8 cellular contexts compared by ENCODE assay signal in the genomic region with DNA sequence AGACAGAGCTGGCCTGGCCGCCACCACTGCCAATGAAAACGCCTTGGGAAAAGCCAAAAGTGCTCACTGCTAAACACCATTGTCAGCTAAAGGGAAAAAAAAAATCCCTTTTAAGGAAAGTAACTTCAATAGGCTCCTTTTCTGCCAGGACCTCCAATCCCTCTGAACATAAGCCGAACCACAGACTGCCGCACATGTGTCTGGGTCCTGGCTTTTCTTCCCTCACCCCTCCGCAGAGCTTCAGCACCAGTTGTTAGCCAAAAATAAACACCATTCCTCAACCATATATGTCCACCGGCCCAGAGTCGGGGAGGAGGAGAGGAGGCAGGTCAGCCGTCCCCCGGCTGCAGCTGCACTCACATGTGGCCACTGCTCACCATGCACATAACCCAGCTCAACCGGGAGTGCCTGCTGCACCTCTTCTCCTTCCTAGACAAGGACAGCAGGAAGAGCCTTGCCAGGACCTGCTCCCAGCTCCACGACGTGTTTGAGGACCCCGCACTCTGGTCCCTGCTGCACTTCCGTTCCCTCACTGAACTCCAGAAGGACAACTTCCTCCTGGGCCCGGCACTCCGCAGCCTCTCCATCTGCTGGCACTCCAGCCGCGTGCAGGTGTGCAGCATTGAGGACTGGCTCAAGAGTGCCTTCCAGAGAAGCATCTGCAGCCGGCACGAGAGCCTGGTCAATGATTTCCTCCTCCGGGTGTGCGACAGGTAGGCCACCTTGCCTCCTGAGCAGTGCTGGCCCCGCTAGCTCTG. TPM values are rescaled to one million over a fixed set of nuclear protein-coding genes. Genes with fewer than 3 reads are reported as not detected.
DNase-seq lines count a peak whose midpoint lies in the region; ATAC-seq, FAIRE-seq and TF ChIP-seq lines count a peak whose summit lies in the region.

Gene FBXL22 (plus strand): TSS at position 355 of the 758 bp plus-strand sequence. CDS start 6 bp downstream, at position 361.

- H3K4me3 ChIP-seq in K562 (no peak within 1 kb of the TSS), mucosa of descending colon (no peak within 1 kb of the TSS), upper lobe of right lung (peak within 1 kb of the TSS; percentile 28)

- H3K9ac ChIP-seq in K562 (ENCODE audit: insufficient read depth in 1 of 2, low read depth in 2 of 2, low read length in 2 of 2): peak within 1 kb of the TSS in 1 of 2 experiments; percentile 48; a peak in 1 of 4 replicates

- H3K27me3 ChIP-seq in K562 (ENCODE audit: control insufficient read depth in 2 of 2, insufficient read depth in 2 of 2, low read length in 2 of 2) (no peaks in the 10 kb centered on the region), upper lobe of right lung (no peaks in the 10 kb centered on the region)

- DNase-seq in activated naive CD4-positive, alpha-beta T cell treated with anti-CD3 and anti-CD28 coated beads for 36 hours: no peak
- no peak for DNase-seq in activated naive CD4-positive, alpha-beta T cell (lab: John Stamatoyannopoulos, UW)
- no peak for DNase-seq in K562 (ENCODE audit: extremely low read depth in 1 of 4, low spot score in 3 of 4)
- peak; percentile 55 to 75 (median 72) for DNase-seq in mucosa of descending colon
- peak; percentile 74 for DNase-seq in upper lobe of right lung
- DNase-seq in CD1c-positive myeloid dendritic cell (ENCODE audit: extremely low spot score): no peak
- DNase-seq in glomerular visceral epithelial cell (ENCODE audit: extremely low spot score): no peak
- no peak for DNase-seq in amniotic stem cell (lab: John Stamatoyannopoulos, UW)

- intact Hi-C loops in activated naive CD4-positive, alpha-beta T cell treated with anti-CD3 and anti-CD28 coated beads for 36 hours (cut with micrococcal nuclease): no loop called here
- intact Hi-C loops in K562 (cut with micrococcal nuclease) (loop anchor here (5.0 kb wide), 2 partner anchors 110 to 470 kb away; no protein-coding TSS in a partner anchor), mucosa of descending colon (cut with DNase I, micrococcal nuclease) (loop anchor here in 1 of 2 donors (5.0 kb wide), 1 partner anchor 110 kb away; no protein-coding TSS in a partner anchor), upper lobe of right lung (cut with DNase I) (no loop called here)

- FAIRE-seq in K562 (lab: Jason Lieb, UNC): no peak

- no peaks in the 10 kb centered on the region for H3K9me3 Mint-ChIP-seq in activated naive CD4-positive, alpha-beta T cell treated with anti-CD3 and anti-CD28 coated beads for 36 hours

- H3K4me1 ChIP-seq in K562 (replicated peaks in 1 of 2; ENCODE audit: control insufficient read depth in 2 of 2, insufficient read depth in 2 of 2, low read length in 2 of 2): peaks cover 0 to 18% of the 10 kb centered on the region in 2 experiments; a peak in 2 of 5 replicates
- H3K4me1 ChIP-seq in mucosa of descending colon (ENCODE audit: low read depth): peaks cover 37% of the 10 kb centered on the region
- peaks cover 33% of the 10 kb centered on the region for H3K4me1 ChIP-seq in upper lobe of right lung

- no peaks in the 10 kb centered on the region for H3K79me2 ChIP-seq in K562 (ENCODE audit: control insufficient read depth, insufficient read depth, low read length)

- H3K27ac Mint-ChIP-seq in activated naive CD4-positive, alpha-beta T cell treated with anti-CD3 and anti-CD28 coated beads for 36 hours: peak within 1 kb of the TSS; percentile 33

- no peaks in the 10 kb centered on the region for H3K27me3 Mint-ChIP-seq in activated naive CD4-positive, alpha-beta T cell treated with anti-CD3 and anti-CD28 coated beads for 36 hours (ENCODE audit: low read depth)

- no TSS peak for BruUV-seq in K562 (replicated peaks; lab: Mats Ljungman, UMichigan)

- no peak for TF ChIP-seq POLR2A in K562 (conservative IDR thresholded peaks at IDR 0.05)

- POLR2A ChIA-PET in K562 (lab: Yijun Ruan, JAX): interaction anchor here (0.7 to 1.7 kb wide), 8 partner anchors 8 to 152 kb away, joined by 3 to 4 read pairs (median 4); partner anchors contain the start of gene USP3

- ATAC-seq in K562: no peak
- ATAC-seq in mucosa of descending colon: peak; percentile 1
- no peak for ATAC-seq in upper lobe of right lung

- peaks cover 69% of the 10 kb centered on the region for H3K4me1 Mint-ChIP-seq in activated naive CD4-positive, alpha-beta T cell treated with anti-CD3 and anti-CD28 coated beads for 36 hours (ENCODE audit: low read depth)

- in situ Hi-C loops in K562 (cut with MboI): loop anchor here (10.0 kb wide), 1 partner anchor 302 kb away; no protein-coding TSS in a partner anchor

- H3K4me2 ChIP-seq in K562 (ENCODE audit: insufficient read depth, low read length): no peak within 1 kb of the TSS

- H3K27ac ChIP-seq in K562 (ENCODE audit: extremely low read depth, low read depth, low read length) (no peak within 1 kb of the TSS), upper lobe of right lung (peak within 1 kb of the TSS; percentile 61)

- CTCF ChIA-PET in activated naive CD4-positive, alpha-beta T cell treated with anti-CD3 and anti-CD28 coated beads for 36 hours (lab: Charles Lee): interaction anchor here (1.1 to 8.6 kb wide), 4 partner anchors 24 to 131 kb away, joined by 3 to 101 read pairs (median 11); no protein-coding TSS in a partner anchor
- CTCF ChIA-PET in K562 (lab: Yijun Ruan, JAX; ENCODE audit: low intra/inter-chr PET ratio): no interaction called here

- TF ChIP-seq EP300 in K562 (IDR thresholded peaks at IDR 0.05; ENCODE audit: low read length): no peak

- H3K36me3 ChIP-seq in K562 (ENCODE audit: control insufficient read depth, insufficient read depth, low read length) (peaks cover 22% of the 10 kb centered on the region; the same call in 2 of the 3 replicates), mucosa of descending colon (ENCODE audit: low read depth) (no peaks in the 10 kb centered on the region), upper lobe of right lung (peaks cover 18% of the 10 kb centered on the region)

- WGBS in K562 (ENCODE audit: insufficient coverage, low coverage, missing lambda C conversion rate): 87% methylated on average over 18 of the region's 23 CpGs

- H3K36me3 Mint-ChIP-seq in activated naive CD4-positive, alpha-beta T cell treated with anti-CD3 and anti-CD28 coated beads for 36 hours (ENCODE audit: low read depth): peaks cover 13% of the 10 kb centered on the region

- no peaks in the 10 kb centered on the region for H3K9me1 ChIP-seq in K562 (ENCODE audit: control insufficient read depth, insufficient read depth, low read length)

- no peaks in the 10 kb centered on the region for H4K20me1 ChIP-seq in K562 (replicated peaks; ENCODE audit: control insufficient read depth, insufficient read depth, low read length)

- TF ChIP-seq CTCF in K562 (IDR thresholded peaks at IDR 0.05 in 2 of 3, conservative IDR thresholded peaks at IDR 0.05 in 1 of 3; ENCODE audit: insufficient read depth in 2 of 3, low read depth in 1 of 3, low read length in 3 of 3) (no peak), mucosa of descending colon (IDR thresholded peaks at IDR 0.05) (no peak), upper lobe of right lung (IDR thresholded peaks at IDR 0.05) (no peak)

- no peak within 1 kb of the TSS for H3K4me3 Mint-ChIP-seq in activated naive CD4-positive, alpha-beta T cell treated with anti-CD3 and anti-CD28 coated beads for 36 hours

- no peaks in the 10 kb centered on the region for H3K9me3 ChIP-seq in K562 (replicated peaks; ENCODE audit: control insufficient read depth, insufficient read depth, low read depth, low read length)
- H3K9me3 ChIP-seq in mucosa of descending colon: no peaks in the 10 kb centered on the region
- H3K9me3 ChIP-seq in upper lobe of right lung: no peaks in the 10 kb centered on the region

- H2AFZ ChIP-seq in K562 (ENCODE audit: low read depth, low read length): no peak within 1 kb of the TSS

- TF ChIP-seq RAD21 in K562 (CRISPR knock-in tag; conservative IDR thresholded peaks at IDR 0.05 in 1 of 2, IDR thresholded peaks at IDR 0.05 in 1 of 2): no peak

TF ChIP-seq in K562, 482 proteins besides CTCF, POLR2A, EP300 and RAD21:
- TF ChIP-seq, protein P1, sequence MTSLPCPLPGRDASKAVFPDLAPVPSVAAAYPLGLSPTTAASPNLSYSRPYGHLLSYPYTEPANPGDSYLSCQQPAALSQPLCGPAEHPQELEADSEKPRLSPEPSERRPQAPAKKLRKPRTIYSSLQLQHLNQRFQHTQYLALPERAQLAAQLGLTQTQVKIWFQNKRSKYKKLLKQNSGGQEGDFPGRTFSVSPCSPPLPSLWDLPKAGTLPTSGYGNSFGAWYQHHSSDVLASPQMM (CRISPR knock-in tag; IDR thresholded peaks at IDR 0.05): no peak
- TF ChIP-seq POLR2AphosphoS2 (IDR thresholded peaks at IDR 0.05; ENCODE audit: low read length) (no peak), POLR2G (IDR thresholded peaks at IDR 0.05; ENCODE audit: low read depth, low read length) (peak; percentile 40)

RNA-seq across cellular contexts. Expression of gene FBXL22, which starts in this region (rescaled TPM):
- under 1 TPM; 0.43 to 0.44 TPM for total RNA-seq in activated naive CD4-positive, alpha-beta T cell treated with anti-CD3 and anti-CD28 coated beads for 36 hours
- total RNA-seq in K562 (2011; cell fraction: chromatin; rRNA removed; ENCODE audit: low replicate concordance): 0.35 TPM in 1 of 2 replicates, not detected in the other
- 0.33 and 0.39 TPM in 2 replicates for total RNA-seq in K562 (2011; cell fraction: nucleolus; rRNA removed)
- total RNA-seq in K562 (2011; cell fraction: nucleoplasm; rRNA removed): 0.81 TPM in 1 of 2 replicates, not detected in the other
- total RNA-seq in K562 (2014; rRNA removed) (not detected in 2 replicates), K562 (2014; rRNA removed; fragmentation: Illumina TruSeq; extraction: Trizol) (not detected in 2 replicates), K562 (2015; rRNA removed; fragmentation: Illumina TruSeq; extraction: Trizol) (not detected in 2 replicates), K562 (2021) (not detected in 2 replicates), mucosa of descending colon (10 to 100 TPM in 1 of 3 donors, 1 to 10 TPM in 2; 4.2 to 37.5 (median 5.1) TPM), upper lobe of right lung (0.98 TPM)
- polyA plus RNA-seq in K562 (2011; rRNA removed) (not detected in 2 replicates), K562 (2014; fragmentation: Illumina TruSeq; extraction: Trizol) (not detected in 2 replicates), K562 (2014; fragmentation: Nextera tagmentation; extraction: Ambion mirVana) (not detected), K562 (2014; rRNA removed) (not detected in 2 replicates)
- not detected in 2 replicates for polyA plus RNA-seq in K562 (2011; cell fraction: cytosol; rRNA removed)
- polyA plus RNA-seq in K562 (2011; cell fraction: nucleus; rRNA removed): 0.04 and 0.17 TPM in 2 replicates
- polyA plus RNA-seq in K562 (2012): 0.07 and 0.14 TPM in 2 replicates
- not detected in 2 replicates for polyA minus RNA-seq in K562 (2011; rRNA and poly(A)+ RNA removed)
- polyA minus RNA-seq in K562 (2011; cell fraction: cytosol; rRNA and poly(A)+ RNA removed): not detected in 2 replicates
- 0.22 and 0.27 TPM in 2 replicates for polyA minus RNA-seq in K562 (2011; cell fraction: nucleus; rRNA and poly(A)+ RNA removed)

Comparison
In these comparisons a context has a peak if more than half of its experiments do, and no peak if none do; other contexts are left out.
1. Peak in DNase-seq, H3K4me3 ChIP-seq and H3K27ac ChIP-seq in upper lobe of right lung; RNA of the gene not detected or under 1 TPM.
2. DNase-seq: peak in mucosa of descending colon (3 of 3); none in activated naive CD4-positive, alpha-beta T cell treated with anti-CD3 and anti-CD28 coated beads for 36 hours (single experiment), activated naive CD4-positive, alpha-beta T cell (0 of 4), K562 (0 of 4), CD1c-positive myeloid dendritic cell (single experiment), glomerular visceral epithelial cell (single experiment) and amniotic stem cell (single experiment).